ENCODE assay signal across 18 cellular contexts in the genomic region with DNA sequence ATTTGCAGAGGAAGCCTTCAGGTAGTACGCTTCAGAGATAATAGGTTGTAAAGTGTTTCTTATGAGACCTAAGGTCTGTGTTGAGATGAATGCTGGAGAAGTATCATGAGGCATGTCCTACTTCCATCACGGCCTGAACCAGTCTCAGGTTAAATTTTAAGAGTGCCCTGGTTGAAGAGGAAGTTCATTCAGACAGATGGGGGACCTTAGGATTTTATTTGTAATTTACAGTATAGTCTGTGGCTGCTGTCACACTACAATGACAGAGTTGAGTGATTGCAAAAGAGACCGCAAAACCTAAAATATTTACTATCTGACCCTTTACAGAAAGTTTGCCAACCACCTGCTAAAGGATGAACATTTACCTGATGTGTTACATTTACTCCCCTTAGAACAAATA.
"Had no signal": no experiment of that assay in that cellular context is flagged by ENCODE, and none has a peak within 500 bp of the region (broad histone marks: within the 10 kb centered on the region; RNA-seq: fewer than 3 reads in every experiment).

No MANE protein-coding gene starts in this region.

- H3K27ac Mint-ChIP-seq: activated naive CD4-positive, alpha-beta T cell treated with anti-CD3 and anti-CD28 coated beads for 36 hours; activated naive CD8-positive, alpha-beta T cell treated with anti-CD3 and anti-CD28 coated beads, Interleukin-2, amount 50 U/mL, for 24 hours; activated T-helper 2 cell treated with anti-CD3 and anti-CD28 coated beads, Interferon-gamma antibody, Interleukin-2, Interleukin-4, amounts not matched to agents 10 μg/mL and 5 μg/mL and 100 μg/mL, durations not matched to agents 14 hours and 24 hours and 36 hours; dendritic cell treated with granulocyte-macrophage colony-stimulating factor and Interleukin-4, amounts not matched to agents 40 ng/mL and 50 ng/mL, for 4 days; natural killer cell treated with Interleukin-12 subunit alpha and Interleukin-12 subunit beta and Interleukin-15 and Interleukin-18, amount 100 ng/mL, for 72 hours had no signal

- DNase-seq: activated CD4-positive, alpha-beta T cell treated with anti-CD3 and anti-CD28 coated beads, Interleukin-2, amount 50 U/mL, for 4 hours; activated CD4-positive, CD25-positive, alpha-beta regulatory T cell treated with anti-CD3 and anti-CD28 coated beads, Interleukin-2, amount 50 U/mL, for 72 hours; activated naive CD4-positive, alpha-beta T cell treated with anti-CD3 and anti-CD28 coated beads for 36 hours; activated naive CD8-positive, alpha-beta T cell treated with anti-CD3 and anti-CD28 coated beads, Interleukin-2, amount 50 U/mL, for 24 hours; aorta; effector memory CD8-positive, alpha-beta T cell; foreskin melanocyte; immature natural killer cell; mesendoderm; occipital lobe had no signal

- ATAC-seq: activated naive CD8-positive, alpha-beta T cell treated with anti-CD3 and anti-CD28 coated beads, Interleukin-2, amount 50 U/mL, for 24 hours; effector memory CD8-positive, alpha-beta T cell; natural killer cell treated with Interleukin-12 subunit alpha and Interleukin-12 subunit beta and Interleukin-15 and Interleukin-18, amount 100 ng/mL, for 72 hours; stimulated activated memory B cell treated with anti-CD40 and anti-IgM and Interleukin-4, amounts not matched to agents 10 μg/mL and 1 μg/mL and 100 μg/mL, for 72 hours had no signal

- H3K4me3 ChIP-seq: breast epithelium, tibial nerve, vagina had no signal

- H3K36me3 Mint-ChIP-seq: immature natural killer cell; natural killer cell treated with Interleukin-12 subunit alpha and Interleukin-12 subunit beta and Interleukin-15 and Interleukin-18, amount 100 ng/mL, for 72 hours had no signal

- H3K4me3 Mint-ChIP-seq: activated naive CD4-positive, alpha-beta T cell treated with anti-CD3 and anti-CD28 coated beads for 36 hours; activated naive CD8-positive, alpha-beta T cell treated with anti-CD3 and anti-CD28 coated beads, Interleukin-2, amount 50 U/mL, for 24 hours; dendritic cell treated with granulocyte-macrophage colony-stimulating factor and Interleukin-4, amounts not matched to agents 40 ng/mL and 50 ng/mL, for 4 days; effector memory CD8-positive, alpha-beta T cell; natural killer cell treated with Interleukin-12 subunit alpha and Interleukin-12 subunit beta and Interleukin-15 and Interleukin-18, amount 100 ng/mL, for 72 hours; stimulated activated memory B cell treated with anti-CD40 and anti-IgM and Interleukin-4, amounts not matched to agents 10 μg/mL and 1 μg/mL and 100 μg/mL, for 72 hours had no signal

- H3K4me1 ChIP-seq: breast epithelium had no signal

- H3K9me3 ChIP-seq: vagina had no signal

- H3K27me3 ChIP-seq: breast epithelium, tibial nerve, vagina had no signal

- H3K36me3 ChIP-seq: breast epithelium, tibial nerve, vagina had no signal

- H3K9me3 Mint-ChIP-seq: immature natural killer cell had no signal

- H3K27ac ChIP-seq: breast epithelium, epithelial cell of prostate, tibial nerve, vagina had no signal

- H3K4me1 Mint-ChIP-seq: activated naive CD8-positive, alpha-beta T cell treated with anti-CD3 and anti-CD28 coated beads, Interleukin-2, amount 50 U/mL, for 24 hours had no signal

- H3K27me3 Mint-ChIP-seq: dendritic cell treated with granulocyte-macrophage colony-stimulating factor and Interleukin-4, amounts not matched to agents 40 ng/mL and 50 ng/mL, for 4 days; effector memory CD8-positive, alpha-beta T cell; natural killer cell treated with Interleukin-12 subunit alpha and Interleukin-12 subunit beta and Interleukin-15 and Interleukin-18, amount 100 ng/mL, for 72 hours; stimulated activated memory B cell treated with anti-CD40 and anti-IgM and Interleukin-4, amounts not matched to agents 10 μg/mL and 1 μg/mL and 100 μg/mL, for 72 hours had no signal
